ENCODE assay signal across 9 cellular contexts in genomic region chr15:75130597-75131268, GRCh38.
DNase-seq lines count a peak whose midpoint lies in the region; ATAC-seq and TF ChIP-seq lines count a peak whose summit lies in the region.
"Had no signal": no experiment of that assay in that cellular context is flagged by ENCODE, and none has a peak within 500 bp of the region (broad histone marks: within the 10 kb centered on the region; RNA-seq: fewer than 3 reads in every experiment).

No MANE protein-coding gene starts in this region.

- TF ChIP-seq RAD21 in SK-N-SH (IDR thresholded peaks at IDR 0.05; ENCODE audit: low read length): no peak

- H3K4me3 ChIP-seq in SU-DHL-6 (ENCODE audit: insufficient read depth, low read length, poor library complexity, severe bottlenecking): no peak overlapping the region
- no peak overlapping the region for H3K4me3 ChIP-seq in SK-N-SH (ENCODE audit: low read depth in 2 of 2, low read length in 1 of 2)
- H3K4me3 ChIP-seq in testis: no peak overlapping the region

- peak overlapping the region; percentile 18 for H3K4me2 ChIP-seq in SU-DHL-6 (ENCODE audit: low read depth, low read length, poor library complexity, severe bottlenecking)
- H3K4me2 ChIP-seq in SK-N-SH: no peak overlapping the region

- WGBS in SK-N-SH (ENCODE audit: low lambda C conversion rate): 70% methylated on average over 10 of the region's 10 CpGs
- WGBS in testis, 2 donors: 89 to 92% methylated on average over 10 of the region's 10 CpGs

- H3K9me2 ChIP-seq in SU-DHL-6 (replicated peaks; ENCODE audit: insufficient read depth, low read length) (no peaks in the 10 kb centered on the region), SK-N-SH (no peaks in the 10 kb centered on the region)

- CTCF ChIA-PET in activated naive CD4-positive, alpha-beta T cell treated with anti-CD3 and anti-CD28 coated beads for 36 hours (lab: Charles Lee): interaction anchor here (0.5 to 1.4 kb wide), 2 partner anchors 22 to 73 kb away, joined by 3 to 4 read pairs; no protein-coding TSS in a partner anchor
- CTCF ChIA-PET in SK-N-SH (lab: Yijun Ruan, JAX): no interaction called here

- peaks cover 11% of the 10 kb centered on the region for H3K27me3 Mint-ChIP-seq in activated naive CD4-positive, alpha-beta T cell treated with anti-CD3 and anti-CD28 coated beads for 36 hours (ENCODE audit: low read depth)
- H3K27me3 Mint-ChIP-seq in stimulated activated naive CD8-positive, alpha-beta T cell treated with anti-CD3 and anti-CD28 coated beads, Interleukin-15, amount 100 ng/mL, for 72 hours: peaks cover 10% of the 10 kb centered on the region
- H3K27me3 Mint-ChIP-seq: progenitor cell of endocrine pancreas had no signal

- no peaks in the 10 kb centered on the region for H3K4me1 ChIP-seq in SK-N-SH (ENCODE audit: control insufficient read depth in 1 of 2, insufficient read depth in 2 of 2, low read depth in 1 of 2, low read length in 1 of 2)
- peaks cover 3% of the 10 kb centered on the region for H3K4me1 ChIP-seq in testis

- peak; percentile 31 for DNase-seq in activated naive CD4-positive, alpha-beta T cell treated with anti-CD3 and anti-CD28 coated beads for 36 hours
- DNase-seq in activated naive CD4-positive, alpha-beta T cell treated with anti-CD3 and anti-CD28 coated beads, Interleukin-2, amount 50 U/mL, for 16 hours: no peak
- DNase-seq in stimulated activated naive CD8-positive, alpha-beta T cell treated with anti-CD3 and anti-CD28 coated beads, Interleukin-15, amount 100 ng/mL, for 72 hours: peak; percentile 30 to 36
- DNase-seq in SK-N-SH (no peak), mucosa of gallbladder (ENCODE audit: low spot score) (no peak), testis (no peak)

- H3K9ac ChIP-seq in SU-DHL-6 (ENCODE audit: low read length) (no peak overlapping the region), SK-N-SH (no peak overlapping the region)

- POLR2A ChIA-PET in SK-N-SH (lab: Yijun Ruan, JAX): no interaction called here

- H3K27ac Mint-ChIP-seq in activated naive CD4-positive, alpha-beta T cell treated with anti-CD3 and anti-CD28 coated beads for 36 hours: no peak overlapping the region
- H3K27ac Mint-ChIP-seq in stimulated activated naive CD8-positive, alpha-beta T cell treated with anti-CD3 and anti-CD28 coated beads, Interleukin-15, amount 100 ng/mL, for 72 hours: no peak overlapping the region
- H3K27ac Mint-ChIP-seq: progenitor cell of endocrine pancreas had no signal

- ATAC-seq in HG02970 (IDR thresholded peaks at IDR 0.05; ENCODE audit: low FRiP score, unreplicated experiment): peak; percentile 71
- ATAC-seq in stimulated activated naive CD8-positive, alpha-beta T cell treated with anti-CD3 and anti-CD28 coated beads, Interleukin-15, amount 100 ng/mL, for 72 hours: peak; percentile 100

- no peak overlapping the region for H3K27ac ChIP-seq in SU-DHL-6 (ENCODE audit: low read depth, low read length)
- no peak overlapping the region for H3K27ac ChIP-seq in SK-N-SH (ENCODE audit: low read depth in 2 of 2, low read length in 1 of 2)
- H3K27ac ChIP-seq in testis: no peak overlapping the region

- peak overlapping the region; percentile 0 for H3K4me3 Mint-ChIP-seq in activated naive CD4-positive, alpha-beta T cell treated with anti-CD3 and anti-CD28 coated beads for 36 hours
- peak overlapping the region; percentile 68 to 70 for H3K4me3 Mint-ChIP-seq in stimulated activated naive CD8-positive, alpha-beta T cell treated with anti-CD3 and anti-CD28 coated beads, Interleukin-15, amount 100 ng/mL, for 72 hours

- no peak for TF ChIP-seq CTCF in SU-DHL-6 (IDR thresholded peaks at IDR 0.05; ENCODE audit: insufficient read depth, low read length, poor library complexity, severe bottlenecking)
- TF ChIP-seq CTCF in SK-N-SH (IDR thresholded peaks at IDR 0.05): no peak
- no peak for TF ChIP-seq CTCF in testis (IDR thresholded peaks at IDR 0.05)

- no peak for TF ChIP-seq POLR2A in testis (IDR thresholded peaks at IDR 0.05)

- intact Hi-C loops in activated naive CD4-positive, alpha-beta T cell treated with anti-CD3 and anti-CD28 coated beads for 36 hours (cut with micrococcal nuclease): loop anchor here (1.0 to 2.0 kb wide), 3 partner anchors 22 to 63 kb away; no protein-coding TSS in a partner anchor
- intact Hi-C loops in testis (cut with DNase I; ENCODE audit: low total_unique reads): no loop called here

- no peak overlapping the region for H2AFZ ChIP-seq in SU-DHL-6 (ENCODE audit: low read depth, low read length, severe bottlenecking)
- no peak overlapping the region for H2AFZ ChIP-seq in SK-N-SH (ENCODE audit: low read depth)

- H3K4me1 Mint-ChIP-seq in activated naive CD4-positive, alpha-beta T cell treated with anti-CD3 and anti-CD28 coated beads for 36 hours (ENCODE audit: low read depth): peaks cover 12% of the 10 kb centered on the region
- H3K4me1 Mint-ChIP-seq in stimulated activated naive CD8-positive, alpha-beta T cell treated with anti-CD3 and anti-CD28 coated beads, Interleukin-15, amount 100 ng/mL, for 72 hours: peaks cover 39% of the 10 kb centered on the region

- H3K9me3 ChIP-seq in SU-DHL-6 (ENCODE audit: insufficient read depth, low read length) (no peaks in the 10 kb centered on the region), SK-N-SH (no peaks in the 10 kb centered on the region), testis (no peaks in the 10 kb centered on the region)

- no peaks in the 10 kb centered on the region for H3K27me3 ChIP-seq in SU-DHL-6 (ENCODE audit: low read length)
- H3K27me3 ChIP-seq in SK-N-SH (ENCODE audit: insufficient read depth): no peaks in the 10 kb centered on the region
- no peaks in the 10 kb centered on the region for H3K27me3 ChIP-seq in testis

- H3K9me3 Mint-ChIP-seq in activated naive CD4-positive, alpha-beta T cell treated with anti-CD3 and anti-CD28 coated beads for 36 hours: no peaks in the 10 kb centered on the region
- no peaks in the 10 kb centered on the region for H3K9me3 Mint-ChIP-seq in stimulated activated naive CD8-positive, alpha-beta T cell treated with anti-CD3 and anti-CD28 coated beads, Interleukin-15, amount 100 ng/mL, for 72 hours

- H3K36me3 ChIP-seq in SU-DHL-6 (ENCODE audit: low read length) (no peaks in the 10 kb centered on the region), SK-N-SH (replicated peaks in 1 of 2; ENCODE audit: control insufficient read depth in 1 of 2, insufficient read depth in 2 of 2, low read length in 1 of 2) (no peaks in the 10 kb centered on the region), testis (ENCODE audit: low read depth, missing control alignments) (no peaks in the 10 kb centered on the region)

- H3K36me3 Mint-ChIP-seq in activated naive CD4-positive, alpha-beta T cell treated with anti-CD3 and anti-CD28 coated beads for 36 hours (ENCODE audit: low read depth): no peaks in the 10 kb centered on the region

- H3K79me2 ChIP-seq in SU-DHL-6 (ENCODE audit: insufficient read depth, low read length) (no peaks in the 10 kb centered on the region), SK-N-SH (ENCODE audit: insufficient read depth) (no peaks in the 10 kb centered on the region)

- H4K20me1 ChIP-seq in SU-DHL-6 (ENCODE audit: low read depth, low read length) (no peaks in the 10 kb centered on the region), SK-N-SH (ENCODE audit: insufficient read depth) (no peaks in the 10 kb centered on the region)

- no peak for TF ChIP-seq EP300 in SK-N-SH (IDR thresholded peaks at IDR 0.05; ENCODE audit: borderline replicate concordance in 1 of 2, low read depth in 1 of 2, low read length in 1 of 2)

- H3F3A ChIP-seq in SU-DHL-6 (ENCODE audit: insufficient read depth): no peaks in the 10 kb centered on the region
- no peaks in the 10 kb centered on the region for H3F3A ChIP-seq in SK-N-SH (replicated peaks; ENCODE audit: insufficient read depth)

TF ChIP-seq in SK-N-SH, 30 proteins besides CTCF, POLR2A, EP300 and RAD21 (continues in another document):
- TF ChIP-seq MXI1 (IDR thresholded peaks at IDR 0.05; ENCODE audit: low read depth, low read length) (no peak), NFIC (IDR thresholded peaks at IDR 0.05; ENCODE audit: borderline replicate concordance) (no peak), YY1 (IDR thresholded peaks at IDR 0.05; ENCODE audit: low read depth) (no peak), FOXJ3 (CRISPR knock-in tag; IDR thresholded peaks at IDR 0.05) (no peak), MEF2A (IDR thresholded peaks at IDR 0.05; ENCODE audit: borderline replicate concordance, low read depth) (no peak), IRF3 (IDR thresholded peaks at IDR 0.05; ENCODE audit: low read depth, low read length) (no peak), SIN3A (IDR thresholded peaks at IDR 0.05; ENCODE audit: borderline replicate concordance, low read depth, low read length) (no peak), USF2 (IDR thresholded peaks at IDR 0.05; ENCODE audit: borderline replicate concordance, low read depth, low read length) (no peak), SMC3 (IDR thresholded peaks at IDR 0.05; ENCODE audit: low read depth, low read length) (no peak), MAX (IDR thresholded peaks at IDR 0.05; ENCODE audit: low read depth) (no peak), RFX5 (IDR thresholded peaks at IDR 0.05; ENCODE audit: low read length) (no peak), NRF1 (IDR thresholded peaks at IDR 0.05; ENCODE audit: low read depth, low read length) (no peak)

Comparison
In these comparisons a context has a peak if more than half of its experiments do, and no peak if none do; other contexts are left out.
1. DNase-seq: peak in activated naive CD4-positive, alpha-beta T cell treated with anti-CD3 and anti-CD28 coated beads for 36 hours (single experiment) and stimulated activated naive CD8-positive, alpha-beta T cell treated with anti-CD3 and anti-CD28 coated beads, Interleukin-15, amount 100 ng/mL, for 72 hours (2 of 2); none in activated naive CD4-positive, alpha-beta T cell treated with anti-CD3 and anti-CD28 coated beads, Interleukin-2, amount 50 U/mL, for 16 hours (single experiment), SK-N-SH (single experiment), mucosa of gallbladder (single experiment) and testis (single experiment).